In genomic region chr16:66551788-66552287, GRCh38 we compare ENCODE assay signal across 8 cellular contexts. TPM values are rescaled to one million over a fixed set of nuclear protein-coding genes. Genes with fewer than 3 reads are reported as not detected.
DNase-seq lines count a peak whose midpoint lies in the region; ATAC-seq and TF ChIP-seq lines count a peak whose summit lies in the region.

No MANE protein-coding gene starts in this region.

- peak overlapping the region; percentile 91 for H3K4me2 ChIP-seq in Karpas-422 (ENCODE audit: low read depth, low read length, poor library complexity, severe bottlenecking)

- no peaks in the 10 kb centered on the region for H4K20me1 ChIP-seq in Karpas-422 (ENCODE audit: insufficient read depth, low read depth, low read length)

- no peak for TF ChIP-seq CTCF in dorsolateral prefrontal cortex (IDR thresholded peaks at IDR 0.05 in 54 of 56, conservative IDR thresholded peaks at IDR 0.05 in 2 of 56; ENCODE audit: low read depth in 1 of 56, partially characterized antibody in 56 of 56)

- no peaks in the 10 kb centered on the region for H3K9me2 ChIP-seq in Karpas-422 (replicated peaks; ENCODE audit: insufficient read depth, low read length)

- H3K4me1 ChIP-seq in Karpas-422 (ENCODE audit: low read length) (peaks cover 52% of the 10 kb centered on the region), neuron (ENCODE audit: insufficient read depth, low read length) (peaks cover 16% of the 10 kb centered on the region)

- H2AFZ ChIP-seq in Karpas-422 (ENCODE audit: low read length) (peak overlapping the region; percentile 75; the same call in 1 of the 2 replicates), neuron (ENCODE audit: low read depth, low read length) (peak overlapping the region; percentile 44)

- H3K27ac ChIP-seq in Karpas-422 (ENCODE audit: low read length): peak overlapping the region; percentile 72
- peak overlapping the region; percentile 90 to 100 (median 98) for H3K27ac ChIP-seq in dorsolateral prefrontal cortex

- DNase-seq in Karpas-422: no peak
- DNase-seq in dorsolateral prefrontal cortex: no peak
- no peak for DNase-seq in cortex of kidney (lab: John Stamatoyannopoulos, UW)

- H3K79me2 ChIP-seq in Karpas-422 (ENCODE audit: low read length): peaks cover 24% of the 10 kb centered on the region

- ATAC-seq in GM18502 (IDR thresholded peaks at IDR 0.05; ENCODE audit: poor library complexity, unreplicated experiment): peak; percentile 3
- ATAC-seq in GM18873 (IDR thresholded peaks at IDR 0.05; ENCODE audit: low FRiP score, unreplicated experiment): no peak
- ATAC-seq in HG03521 (IDR thresholded peaks at IDR 0.05; ENCODE audit: unreplicated experiment): no peak
- ATAC-seq in HG02623 (IDR thresholded peaks at IDR 0.05; ENCODE audit: unreplicated experiment): no peak

- H3K4me3 ChIP-seq in Karpas-422 (ENCODE audit: low read length) (peak overlapping the region; percentile 74), dorsolateral prefrontal cortex (peak overlapping the region; percentile 61 to 98 (median 80)), neuron (ENCODE audit: low read length) (peak overlapping the region; percentile 64)

- H3K27me3 ChIP-seq in Karpas-422 (ENCODE audit: low read length): no peaks in the 10 kb centered on the region
- no peaks in the 10 kb centered on the region for H3K27me3 ChIP-seq in dorsolateral prefrontal cortex
- no peaks in the 10 kb centered on the region for H3K27me3 ChIP-seq in neuron (ENCODE audit: insufficient read depth, low read length)

- intact Hi-C loops in dorsolateral prefrontal cortex (cut with DNase I): loop anchor here in 1 of 2 donors (5.0 kb wide), 1 partner anchor 35 kb away; no protein-coding TSS in a partner anchor

- peak overlapping the region; percentile 80 for H3K9ac ChIP-seq in Karpas-422 (ENCODE audit: low read length)

- H3K9me3 ChIP-seq in Karpas-422 (ENCODE audit: low read length) (no peaks in the 10 kb centered on the region), neuron (ENCODE audit: low read length) (no peaks in the 10 kb centered on the region)

- H3K36me3 ChIP-seq in Karpas-422 (ENCODE audit: insufficient read depth, low read length) (no peaks in the 10 kb centered on the region), neuron (ENCODE audit: insufficient read depth, low read length) (no peaks in the 10 kb centered on the region)

RNA-seq across cellular contexts. Expression of gene CKLF, which starts 0.5 kb away (rescaled TPM):
- total RNA-seq in Karpas-422 (2014; rRNA removed; shearing (Covaris generic); ENCODE audit: low replicate concordance): 61.3 and 76.0 TPM in 2 replicates
- total RNA-seq in dorsolateral prefrontal cortex: 10 to 100 TPM in 119 of 120 experiments, 1 to 10 TPM in 1; 9.9 to 33.4 (median 19.9) TPM

RNA-seq across cellular contexts. Expression of gene TK2, which starts 1.9 kb away (rescaled TPM):
- total RNA-seq in Karpas-422 (2014; rRNA removed; shearing (Covaris generic); ENCODE audit: low replicate concordance): 6.9 and 8.6 TPM in 2 replicates
- total RNA-seq in dorsolateral prefrontal cortex: 10 to 100 TPM; 39.7 to 71.2 (median 51.5) TPM

RNA-seq across cellular contexts. Expression of gene CMTM1, which starts 14.4 kb away (rescaled TPM):
- total RNA-seq in Karpas-422 (2014; rRNA removed; shearing (Covaris generic); ENCODE audit: low replicate concordance): 0.61 and 5.8 TPM in 2 replicates
- 10 to 100 TPM in 61 of 120 experiments, 1 to 10 TPM in 59; 5.4 to 19.5 (median 10.1) TPM for total RNA-seq in dorsolateral prefrontal cortex

RNA-seq across cellular contexts. Expression of gene CMTM2, which starts 27.4 kb away (rescaled TPM):
- total RNA-seq in Karpas-422 (2014; rRNA removed; shearing (Covaris generic); ENCODE audit: low replicate concordance): not detected in 2 replicates
- 1 to 10 TPM in 52 of 120 experiments, under 1 TPM in 37, not detected in 31; 0.43 to 5.1 (median 1.1) TPM for total RNA-seq in dorsolateral prefrontal cortex

RNA-seq across cellular contexts. Expression of gene CMTM3, which starts 52.7 kb away (rescaled TPM):
- 19.7 and 21.1 TPM in 2 replicates for total RNA-seq in Karpas-422 (2014; rRNA removed; shearing (Covaris generic); ENCODE audit: low replicate concordance)
- total RNA-seq in dorsolateral prefrontal cortex: 10 to 100 TPM in 26 of 120 experiments, 1 to 10 TPM in 94; 3.4 to 15.7 (median 7.1) TPM
